8 cellular contexts compared by ENCODE assay signal in the genomic region with DNA sequence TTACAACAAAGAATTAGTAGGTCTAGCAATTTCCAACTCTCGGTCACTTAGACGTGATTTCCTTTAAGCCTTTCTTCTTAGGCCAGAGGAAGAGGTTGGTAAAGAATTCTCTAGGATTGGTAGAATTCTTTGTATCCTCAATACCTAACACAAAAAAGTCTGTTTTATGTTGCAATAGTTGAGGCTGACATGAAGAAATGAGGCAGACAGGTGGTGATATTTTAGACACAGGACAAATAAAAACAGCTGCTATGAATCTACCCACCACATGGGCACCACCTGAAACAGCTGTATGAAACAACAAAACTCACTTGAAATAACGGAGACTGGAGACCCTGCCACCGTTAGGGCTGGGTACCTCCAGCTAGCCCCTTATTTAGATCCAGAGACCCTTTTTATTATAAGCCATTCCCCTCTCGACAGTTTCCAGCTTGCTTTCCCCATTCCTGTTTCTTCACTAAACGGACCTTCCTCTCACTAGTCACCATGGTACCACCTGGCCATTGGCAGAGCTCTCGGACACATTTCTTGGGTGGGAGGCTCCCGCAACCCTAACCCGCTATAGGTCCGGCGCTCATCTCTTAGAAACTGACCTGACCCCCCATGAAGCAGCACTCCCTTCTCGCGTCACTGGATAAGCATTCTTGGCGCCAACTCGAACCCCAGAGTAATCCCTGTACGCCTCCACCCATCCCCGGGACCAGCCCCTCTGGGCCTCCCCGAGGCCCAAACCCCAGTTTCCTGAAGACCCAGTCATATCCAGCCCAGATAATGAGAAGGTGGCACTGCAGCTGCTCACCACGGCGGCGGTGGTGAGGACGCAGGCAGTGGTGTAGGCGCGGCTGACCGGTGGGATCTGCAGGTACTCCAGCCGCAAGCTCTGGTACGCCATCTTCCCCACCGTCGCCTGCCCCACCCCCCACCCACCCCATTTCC. TPM values are rescaled to one million over a fixed set of nuclear protein-coding genes. Genes with fewer than 3 reads are reported as not detected.
DNase-seq lines count a peak whose midpoint lies in the region; ATAC-seq, FAIRE-seq and TF ChIP-seq lines count a peak whose summit lies in the region.

TSS of gene DERL2 (minus strand) at position 909 of the 936 bp plus-strand sequence. CDS start at position 892, 17 bp downstream.

- H3K4me3 Mint-ChIP-seq in CD4-positive, CD25-positive, alpha-beta regulatory T cell: peak within 1 kb of the TSS; percentile 93 to 95 (median 94)
- H3K4me3 Mint-ChIP-seq in neural progenitor cell: peak within 1 kb of the TSS; percentile 97

- peaks cover 0 to 1% (median 0%) of the 10 kb centered on the region in 7 donors for H3K9me3 Mint-ChIP-seq in CD4-positive, CD25-positive, alpha-beta regulatory T cell
- no peaks in the 10 kb centered on the region for H3K9me3 Mint-ChIP-seq in neural progenitor cell

- ATAC-seq in CD4-positive, CD25-positive, alpha-beta regulatory T cell (ENCODE audit: low read depth in 2 of 2): no peak
- ATAC-seq in HG03439 (IDR thresholded peaks at IDR 0.05; ENCODE audit: unreplicated experiment): peak; percentile 20

- H3K9me3 ChIP-seq in CD4-positive, CD25-positive, alpha-beta regulatory T cell (ENCODE audit: control insufficient read depth in 2 of 2, low read length in 2 of 2): no peaks in the 10 kb centered on the region
- H3K9me3 ChIP-seq in WERI-Rb-1 (ENCODE audit: severe bottlenecking) (no peaks in the 10 kb centered on the region), neural progenitor cell (ENCODE audit: low read depth) (no peaks in the 10 kb centered on the region)

- H3K4me3 ChIP-seq in CD4-positive, CD25-positive, alpha-beta regulatory T cell (ENCODE audit: low read depth, low read length): peak within 1 kb of the TSS; percentile 96
- H3K4me3 ChIP-seq in WERI-Rb-1 (ENCODE audit: low read depth, low read length): peak within 1 kb of the TSS; percentile 64
- H3K4me3 ChIP-seq in fibroblast of villous mesenchyme (ENCODE audit: low read depth, low read length): peak within 1 kb of the TSS; percentile 93
- H3K4me3 ChIP-seq in neural progenitor cell: peak within 1 kb of the TSS; percentile 91

- TF ChIP-seq CTCF in WERI-Rb-1 (IDR thresholded peaks at IDR 0.05; ENCODE audit: low read depth, low read length) (no peak), fibroblast of villous mesenchyme (IDR thresholded peaks at IDR 0.05; ENCODE audit: insufficient read depth, low read depth, low read length) (no peak), neural progenitor cell (IDR thresholded peaks at IDR 0.05) (no peak)

- FAIRE-seq in GM19239 (lab: Jason Lieb, UNC): peak; percentile 67

- DNase-seq in CD4-positive, CD25-positive, alpha-beta regulatory T cell: peak in 1 of 3 donors; percentile 11
- no peak for DNase-seq in GM19239 (ENCODE audit: insufficient read length, low spot score)
- DNase-seq in WERI-Rb-1: peak; percentile 78
- DNase-seq in fibroblast of villous mesenchyme (ENCODE audit: low read depth): no peak
- peak; percentile 78 for DNase-seq in neural progenitor cell (ENCODE audit: low spot score)
- no peak for DNase-seq in foreskin melanocyte
- no peak for DNase-seq in midbrain (lab: John Stamatoyannopoulos, UW)

- H3K27ac ChIP-seq in CD4-positive, CD25-positive, alpha-beta regulatory T cell (ENCODE audit: insufficient read depth, low read length, poor library complexity, severe bottlenecking): peak within 1 kb of the TSS; percentile 95
- H3K27ac ChIP-seq in WERI-Rb-1 (peak within 1 kb of the TSS; percentile 98), neural progenitor cell (peak within 1 kb of the TSS; percentile 100)

- H3F3A ChIP-seq in neural progenitor cell (ENCODE audit: low read depth): peaks cover 22% of the 10 kb centered on the region

- peaks cover 30% of the 10 kb centered on the region for H3K4me1 ChIP-seq in CD4-positive, CD25-positive, alpha-beta regulatory T cell (ENCODE audit: control insufficient read depth, insufficient read depth, low read length, poor library complexity, severe bottlenecking)
- H3K4me1 ChIP-seq in neural progenitor cell: peaks cover 15% of the 10 kb centered on the region

- peak within 1 kb of the TSS; percentile 91 for H3K4me2 ChIP-seq in neural progenitor cell

- no peaks in the 10 kb centered on the region for H3K27me3 ChIP-seq in CD4-positive, CD25-positive, alpha-beta regulatory T cell (ENCODE audit: control insufficient read depth, insufficient read depth, low read length)
- no peaks in the 10 kb centered on the region for H3K27me3 ChIP-seq in WERI-Rb-1 (ENCODE audit: insufficient read depth, low read depth, severe bottlenecking)
- H3K27me3 ChIP-seq in neural progenitor cell: no peaks in the 10 kb centered on the region

- peak within 1 kb of the TSS; percentile 84 for H2AFZ ChIP-seq in neural progenitor cell (replicated peaks)

- H3K36me3 Mint-ChIP-seq in CD4-positive, CD25-positive, alpha-beta regulatory T cell: peaks cover 33% of the 10 kb centered on the region
- H3K36me3 Mint-ChIP-seq in neural progenitor cell: peaks cover 41% of the 10 kb centered on the region

- H3K27me3 Mint-ChIP-seq in CD4-positive, CD25-positive, alpha-beta regulatory T cell: no peaks in the 10 kb centered on the region
- H3K27me3 Mint-ChIP-seq in neural progenitor cell (ENCODE audit: insufficient read depth, low read depth): no peaks in the 10 kb centered on the region

- peaks cover 49% of the 10 kb centered on the region for H3K36me3 ChIP-seq in CD4-positive, CD25-positive, alpha-beta regulatory T cell (ENCODE audit: control insufficient read depth, insufficient read depth, low read length)
- H3K36me3 ChIP-seq in WERI-Rb-1 (peaks cover 83% of the 10 kb centered on the region), neural progenitor cell (peaks cover 21% of the 10 kb centered on the region)

- peaks cover 16% of the 10 kb centered on the region for H4K20me1 ChIP-seq in neural progenitor cell (ENCODE audit: low read depth)

- peaks cover 86% of the 10 kb centered on the region for H3K79me2 ChIP-seq in neural progenitor cell (ENCODE audit: low read depth)

- H3K4me1 Mint-ChIP-seq in CD4-positive, CD25-positive, alpha-beta regulatory T cell: peaks cover 21 to 79% (median 47%) of the 10 kb centered on the region in 4 donors
- peaks cover 26% of the 10 kb centered on the region for H3K4me1 Mint-ChIP-seq in neural progenitor cell

- peak within 1 kb of the TSS; percentile 98 for H3K9ac ChIP-seq in neural progenitor cell

- H3K27ac Mint-ChIP-seq in CD4-positive, CD25-positive, alpha-beta regulatory T cell: peak within 1 kb of the TSS; percentile 97 to 99 (median 99)
- H3K27ac Mint-ChIP-seq in neural progenitor cell: peak within 1 kb of the TSS; percentile 99

RNA-seq across cellular contexts. Expression of gene DERL2, which starts in this region (rescaled TPM):
- total RNA-seq in CD4-positive, CD25-positive, alpha-beta regulatory T cell: 70.0 TPM
- polyA plus RNA-seq in CD4-positive, CD25-positive, alpha-beta regulatory T cell: 10 to 100 TPM; 73.2 to 95.0 (median 78.7) TPM
- 29.0 and 45.3 TPM in 2 replicates for total RNA-seq in fibroblast of villous mesenchyme
- 40.9 and 47.8 TPM in 2 replicates for total RNA-seq in neural progenitor cell (ENCODE audit: low replicate concordance)

Comparison
In these comparisons a context has a peak if more than half of its experiments do, and no peak if none do; other contexts are left out.
1. DNase-seq: peak in WERI-Rb-1 (single experiment) and neural progenitor cell (single experiment); none in GM19239 (single experiment), fibroblast of villous mesenchyme (single experiment), foreskin melanocyte (single experiment) and midbrain (single experiment).
2. Peak in every context shown above with its lines, with median percentiles within 50 percentile points of each other: H3K27ac ChIP-seq and H3K4me3 ChIP-seq.